ENCODE assay signal across 1 cellular context in the genomic region with DNA sequence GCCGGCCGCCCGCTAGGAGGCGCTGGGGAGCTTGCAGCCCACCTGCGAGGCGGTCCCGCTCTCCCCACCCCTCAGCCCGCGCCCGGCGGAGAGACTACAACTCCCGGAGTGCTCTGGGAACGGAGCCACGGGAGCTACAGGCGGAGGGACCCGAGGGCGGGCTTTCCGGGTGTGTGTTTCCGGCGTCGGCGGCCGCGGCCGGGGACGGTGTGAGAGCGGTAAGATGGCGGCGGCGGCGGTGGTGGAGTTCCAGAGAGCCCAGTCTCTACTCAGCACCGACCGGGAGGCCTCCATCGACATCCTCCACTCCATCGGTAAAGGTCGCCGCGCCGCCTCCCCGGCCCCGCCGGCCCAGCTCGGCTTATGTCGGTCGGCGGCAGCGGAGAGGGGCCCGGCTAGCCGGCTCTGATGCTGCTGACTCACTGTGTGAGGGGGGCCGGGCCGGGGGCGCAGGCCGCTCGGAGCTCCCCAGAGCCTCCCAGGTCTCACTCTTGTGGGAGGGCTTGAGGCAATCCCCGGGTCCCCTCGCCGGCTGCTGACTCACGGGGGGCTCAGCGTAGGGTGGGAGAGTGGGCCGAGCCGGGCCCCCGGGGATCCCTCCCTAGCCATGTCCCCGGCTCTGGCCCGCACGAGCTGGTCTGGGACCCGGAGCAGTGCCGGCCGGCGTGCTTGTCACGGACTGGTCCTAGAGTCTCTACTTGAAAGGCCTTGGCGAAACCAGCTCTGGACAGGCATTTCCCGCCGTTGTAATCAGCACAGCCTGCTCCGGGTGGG.
TF ChIP-seq lines count a peak whose summit lies in the region.

A gene (plus strand): TSS at position 210 of the 774 bp plus-strand sequence. CDS start 14 bp downstream, at position 224.

TF ChIP-seq in K562, 482 proteins besides CTCF, POLR2A, EP300 and RAD21 (continued from another document):
- no peak for TF ChIP-seq ZNF354B (CRISPR knock-in tag; IDR thresholded peaks at IDR 0.05)
- no peak for TF ChIP-seq PRPF4 (IDR thresholded peaks at IDR 0.05; ENCODE audit: insufficient read depth, low read depth, low read length, poor library complexity, severe bottlenecking)
- no peak for TF ChIP-seq ZNF263 (CRISPR knock-in tag; IDR thresholded peaks at IDR 0.05; ENCODE audit: borderline replicate concordance)
- TF ChIP-seq, protein P1, sequence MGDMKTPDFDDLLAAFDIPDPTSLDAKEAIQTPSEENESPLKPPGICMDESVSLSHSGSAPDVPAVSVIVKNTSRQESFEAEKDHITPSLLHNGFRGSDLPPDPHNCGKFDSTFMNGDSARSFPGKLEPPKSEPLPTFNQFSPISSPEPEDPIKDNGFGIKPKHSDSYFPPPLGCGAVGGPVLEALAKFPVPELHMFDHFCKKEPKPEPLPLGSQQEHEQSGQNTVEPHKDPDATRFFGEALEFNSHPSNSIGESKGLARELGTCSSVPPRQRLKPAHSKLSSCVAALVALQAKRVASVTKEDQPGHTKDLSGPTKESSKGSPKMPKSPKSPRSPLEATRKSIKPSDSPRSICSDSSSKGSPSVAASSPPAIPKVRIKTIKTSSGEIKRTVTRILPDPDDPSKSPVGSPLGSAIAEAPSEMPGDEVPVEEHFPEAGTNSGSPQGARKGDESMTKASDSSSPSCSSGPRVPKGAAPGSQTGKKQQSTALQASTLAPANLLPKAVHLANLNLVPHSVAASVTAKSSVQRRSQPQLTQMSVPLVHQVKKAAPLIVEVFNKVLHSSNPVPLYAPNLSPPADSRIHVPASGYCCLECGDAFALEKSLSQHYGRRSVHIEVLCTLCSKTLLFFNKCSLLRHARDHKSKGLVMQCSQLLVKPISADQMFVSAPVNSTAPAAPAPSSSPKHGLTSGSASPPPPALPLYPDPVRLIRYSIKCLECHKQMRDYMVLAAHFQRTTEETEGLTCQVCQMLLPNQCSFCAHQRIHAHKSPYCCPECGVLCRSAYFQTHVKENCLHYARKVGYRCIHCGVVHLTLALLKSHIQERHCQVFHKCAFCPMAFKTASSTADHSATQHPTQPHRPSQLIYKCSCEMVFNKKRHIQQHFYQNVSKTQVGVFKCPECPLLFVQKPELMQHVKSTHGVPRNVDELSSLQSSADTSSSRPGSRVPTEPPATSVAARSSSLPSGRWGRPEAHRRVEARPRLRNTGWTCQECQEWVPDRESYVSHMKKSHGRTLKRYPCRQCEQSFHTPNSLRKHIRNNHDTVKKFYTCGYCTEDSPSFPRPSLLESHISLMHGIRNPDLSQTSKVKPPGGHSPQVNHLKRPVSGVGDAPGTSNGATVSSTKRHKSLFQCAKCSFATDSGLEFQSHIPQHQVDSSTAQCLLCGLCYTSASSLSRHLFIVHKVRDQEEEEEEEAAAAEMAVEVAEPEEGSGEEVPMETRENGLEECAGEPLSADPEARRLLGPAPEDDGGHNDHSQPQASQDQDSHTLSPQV (IDR thresholded peaks at IDR 0.05) = 0 out of 2 replicates have a peak, but pooled peaks have one; percentile 16
- TF ChIP-seq C11orf30 (IDR thresholded peaks at IDR 0.05; ENCODE audit: low read depth) = peak; percentile 95
- TF ChIP-seq BACH1 (tag; IDR thresholded peaks at IDR 0.05) = peak; percentile 34; the same call in 1 of the 2 replicates
- peak; percentile 60 for TF ChIP-seq SMAD1 (IDR thresholded peaks at IDR 0.05; ENCODE audit: low read depth, low read length, partially characterized antibody)
- no peak for TF ChIP-seq NR2C2 (CRISPR knock-in tag; IDR thresholded peaks at IDR 0.05)
- peak; percentile 85 for TF ChIP-seq NR2C2 (tag; IDR thresholded peaks at IDR 0.05)
- peak; percentile 79 to 93 (median 92) for TF ChIP-seq YY1 (IDR thresholded peaks at IDR 0.05; ENCODE audit: borderline replicate concordance in 1 of 3, control insufficient read depth in 1 of 3, extremely low read depth in 1 of 3, insufficient read depth in 3 of 3, insufficient read length in 1 of 3, insufficient replicate concordance in 2 of 3, low read depth in 1 of 3, low read length in 2 of 3)
- TF ChIP-seq ZNF76 (CRISPR knock-in tag; IDR thresholded peaks at IDR 0.05; ENCODE audit: borderline replicate concordance) = no peak
- peak in 1 of 2 experiments; percentile 69; a peak in 2 of 4 replicates for TF ChIP-seq TBL1XR1 (IDR thresholded peaks at IDR 0.05; ENCODE audit: low read length in 2 of 2)
- no peak for TF ChIP-seq HNRNPK (IDR thresholded peaks at IDR 0.05; ENCODE audit: low read depth, low read length, poor library complexity, severe bottlenecking)
- no peak for TF ChIP-seq CEBPG (CRISPR knock-in tag; IDR thresholded peaks at IDR 0.05)
- TF ChIP-seq CEBPG (tag; conservative IDR thresholded peaks at IDR 0.05 in 1 of 2, IDR thresholded peaks at IDR 0.05 in 1 of 2) = no peak
- TF ChIP-seq, protein P2, sequence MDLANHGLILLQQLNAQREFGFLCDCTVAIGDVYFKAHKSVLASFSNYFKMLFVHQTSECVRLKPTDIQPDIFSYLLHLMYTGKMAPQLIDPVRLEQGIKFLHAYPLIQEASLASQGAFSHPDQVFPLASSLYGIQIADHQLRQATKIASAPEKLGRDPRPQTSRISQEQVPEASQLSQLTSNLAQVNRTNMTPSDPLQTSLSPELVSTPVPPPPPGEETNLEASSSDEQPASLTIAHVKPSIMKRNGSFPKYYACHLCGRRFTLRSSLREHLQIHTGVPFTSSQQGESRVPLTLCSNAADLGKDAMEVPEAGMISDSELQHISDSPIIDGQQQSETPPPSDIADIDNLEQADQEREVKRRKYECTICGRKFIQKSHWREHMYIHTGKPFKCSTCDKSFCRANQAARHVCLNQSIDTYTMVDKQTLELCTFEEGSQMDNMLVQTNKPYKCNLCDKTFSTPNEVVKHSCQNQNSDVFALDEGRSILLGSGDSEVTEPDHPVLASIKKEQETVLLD (IDR thresholded peaks at IDR 0.05) = no peak
- 0 out of 2 replicates have a peak, but pooled peaks have one; percentile 41 for TF ChIP-seq RBM34 (IDR thresholded peaks at IDR 0.05; ENCODE audit: borderline replicate concordance, insufficient read depth, low read length)
- TF ChIP-seq, protein P3, sequence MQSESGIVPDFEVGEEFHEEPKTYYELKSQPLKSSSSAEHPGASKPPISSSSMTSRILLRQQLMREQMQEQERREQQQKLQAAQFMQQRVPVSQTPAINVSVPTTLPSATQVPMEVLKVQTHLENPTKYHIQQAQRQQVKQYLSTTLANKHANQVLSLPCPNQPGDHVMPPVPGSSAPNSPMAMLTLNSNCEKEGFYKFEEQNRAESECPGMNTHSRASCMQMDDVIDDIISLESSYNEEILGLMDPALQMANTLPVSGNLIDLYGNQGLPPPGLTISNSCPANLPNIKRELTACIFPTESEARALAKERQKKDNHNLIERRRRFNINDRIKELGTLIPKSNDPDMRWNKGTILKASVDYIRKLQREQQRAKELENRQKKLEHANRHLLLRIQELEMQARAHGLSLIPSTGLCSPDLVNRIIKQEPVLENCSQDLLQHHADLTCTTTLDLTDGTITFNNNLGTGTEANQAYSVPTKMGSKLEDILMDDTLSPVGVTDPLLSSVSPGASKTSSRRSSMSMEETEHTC (IDR thresholded peaks at IDR 0.05) = 0 out of 2 replicates have a peak, but pooled peaks have one; percentile 6
- no peak for TF ChIP-seq HIVEP1 (CRISPR knock-in tag; IDR thresholded peaks at IDR 0.05)
- peak; percentile 93 for TF ChIP-seq SP1 (CRISPR knock-in tag; IDR thresholded peaks at IDR 0.05)
- TF ChIP-seq NCOA6 (IDR thresholded peaks at IDR 0.05) = no peak
- peak; percentile 84 for TF ChIP-seq SUPT5H (IDR thresholded peaks at IDR 0.05)
- TF ChIP-seq, protein P4, sequence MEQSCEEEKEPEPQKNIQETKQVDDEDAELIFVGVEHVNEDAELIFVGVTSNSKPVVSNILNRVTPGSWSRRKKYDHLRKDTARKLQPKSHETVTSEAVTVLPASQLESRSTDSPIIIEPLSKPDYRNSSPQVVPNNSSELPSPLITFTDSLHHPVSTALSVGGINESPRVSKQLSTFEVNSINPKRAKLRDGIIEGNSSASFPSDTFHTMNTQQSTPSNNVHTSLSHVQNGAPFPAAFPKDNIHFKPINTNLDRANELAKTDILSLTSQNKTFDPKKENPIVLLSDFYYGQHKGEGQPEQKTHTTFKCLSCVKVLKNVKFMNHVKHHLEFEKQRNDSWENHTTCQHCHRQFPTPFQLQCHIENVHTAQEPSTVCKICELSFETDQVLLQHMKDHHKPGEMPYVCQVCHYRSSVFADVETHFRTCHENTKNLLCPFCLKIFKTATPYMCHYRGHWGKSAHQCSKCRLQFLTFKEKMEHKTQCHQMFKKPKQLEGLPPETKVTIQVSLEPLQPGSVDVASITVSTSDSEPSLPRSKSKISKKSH (CRISPR knock-in tag; IDR thresholded peaks at IDR 0.05) = no peak
- no peak for TF ChIP-seq ZFP1 (CRISPR knock-in tag; IDR thresholded peaks at IDR 0.05)
- TF ChIP-seq, protein P5, sequence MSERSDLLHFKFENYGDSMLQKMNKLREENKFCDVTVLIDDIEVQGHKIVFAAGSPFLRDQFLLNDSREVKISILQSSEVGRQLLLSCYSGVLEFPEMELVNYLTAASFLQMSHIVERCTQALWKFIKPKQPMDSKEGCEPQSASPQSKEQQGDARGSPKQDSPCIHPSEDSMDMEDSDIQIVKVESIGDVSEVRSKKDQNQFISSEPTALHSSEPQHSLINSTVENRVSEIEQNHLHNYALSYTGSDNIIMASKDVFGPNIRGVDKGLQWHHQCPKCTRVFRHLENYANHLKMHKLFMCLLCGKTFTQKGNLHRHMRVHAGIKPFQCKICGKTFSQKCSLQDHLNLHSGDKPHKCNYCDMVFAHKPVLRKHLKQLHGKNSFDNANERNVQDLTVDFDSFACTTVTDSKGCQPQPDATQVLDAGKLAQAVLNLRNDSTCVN (CRISPR knock-in tag; IDR thresholded peaks at IDR 0.05) = no peak
- no peak for TF ChIP-seq ZNF324 (CRISPR knock-in tag; IDR thresholded peaks at IDR 0.05)
- peak; percentile 77; the same call in 1 of the 2 replicates for TF ChIP-seq KAT7 (CRISPR knock-in tag; IDR thresholded peaks at IDR 0.05; ENCODE audit: borderline replicate concordance)
- no peak; the same call in 1 of the 2 replicates for TF ChIP-seq KLF13 (tag; IDR thresholded peaks at IDR 0.05; ENCODE audit: borderline replicate concordance, low read depth)
- TF ChIP-seq L3MBTL2 (IDR thresholded peaks at IDR 0.05) = peak; percentile 41; the same call in 1 of the 2 replicates
- TF ChIP-seq THRAP3 (IDR thresholded peaks at IDR 0.05; ENCODE audit: borderline replicate concordance) = no peak
- TF ChIP-seq MTA2 (IDR thresholded peaks at IDR 0.05; ENCODE audit: low read depth) = no peak
- no peak for TF ChIP-seq SAFB2 (IDR thresholded peaks at IDR 0.05; ENCODE audit: borderline replicate concordance, low read depth, low read length, severe bottlenecking)
- TF ChIP-seq ZNF253 (CRISPR knock-in tag; conservative IDR thresholded peaks at IDR 0.05) = no peak
- no peak for TF ChIP-seq IRF2 (CRISPR knock-in tag; IDR thresholded peaks at IDR 0.05)
- TF ChIP-seq PHB2 (IDR thresholded peaks at IDR 0.05; ENCODE audit: low read depth) = no peak
- TF ChIP-seq PURB (CRISPR knock-in tag; IDR thresholded peaks at IDR 0.05; ENCODE audit: low read depth) = no peak
- TF ChIP-seq FOXA1 (IDR thresholded peaks at IDR 0.05; ENCODE audit: borderline replicate concordance) = no peak
- TF ChIP-seq, protein P6, sequence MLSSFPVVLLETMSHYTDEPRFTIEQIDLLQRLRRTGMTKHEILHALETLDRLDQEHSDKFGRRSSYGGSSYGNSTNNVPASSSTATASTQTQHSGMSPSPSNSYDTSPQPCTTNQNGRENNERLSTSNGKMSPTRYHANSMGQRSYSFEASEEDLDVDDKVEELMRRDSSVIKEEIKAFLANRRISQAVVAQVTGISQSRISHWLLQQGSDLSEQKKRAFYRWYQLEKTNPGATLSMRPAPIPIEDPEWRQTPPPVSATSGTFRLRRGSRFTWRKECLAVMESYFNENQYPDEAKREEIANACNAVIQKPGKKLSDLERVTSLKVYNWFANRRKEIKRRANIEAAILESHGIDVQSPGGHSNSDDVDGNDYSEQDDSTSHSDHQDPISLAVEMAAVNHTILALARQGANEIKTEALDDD (IDR thresholded peaks at IDR 0.05) = no peak
- TF ChIP-seq PTBP1 (IDR thresholded peaks at IDR 0.05; ENCODE audit: low read depth, low read length) = no peak
- peak; percentile 74 for TF ChIP-seq MYC (IDR thresholded peaks at IDR 0.05; ENCODE audit: low read depth, low read length)
- no peak for TF ChIP-seq MYC (CRISPR knock-in tag; IDR thresholded peaks at IDR 0.05; ENCODE audit: borderline replicate concordance, low read depth)
- TF ChIP-seq MEIS2 (IDR thresholded peaks at IDR 0.05; ENCODE audit: partially characterized antibody) = no peak
- no peak for TF ChIP-seq ZNF41 (CRISPR knock-in tag; conservative IDR thresholded peaks at IDR 0.05)
- peak; percentile 90 for TF ChIP-seq CREM (IDR thresholded peaks at IDR 0.05; ENCODE audit: low read depth)
- TF ChIP-seq NR4A1 (CRISPR knock-in tag; IDR thresholded peaks at IDR 0.05) = no peak
- no peak for TF ChIP-seq NR4A1 (tag; IDR thresholded peaks at IDR 0.05)
- TF ChIP-seq RFX5 (IDR thresholded peaks at IDR 0.05; ENCODE audit: low read depth, low read length) = no peak
- TF ChIP-seq, protein P7, sequence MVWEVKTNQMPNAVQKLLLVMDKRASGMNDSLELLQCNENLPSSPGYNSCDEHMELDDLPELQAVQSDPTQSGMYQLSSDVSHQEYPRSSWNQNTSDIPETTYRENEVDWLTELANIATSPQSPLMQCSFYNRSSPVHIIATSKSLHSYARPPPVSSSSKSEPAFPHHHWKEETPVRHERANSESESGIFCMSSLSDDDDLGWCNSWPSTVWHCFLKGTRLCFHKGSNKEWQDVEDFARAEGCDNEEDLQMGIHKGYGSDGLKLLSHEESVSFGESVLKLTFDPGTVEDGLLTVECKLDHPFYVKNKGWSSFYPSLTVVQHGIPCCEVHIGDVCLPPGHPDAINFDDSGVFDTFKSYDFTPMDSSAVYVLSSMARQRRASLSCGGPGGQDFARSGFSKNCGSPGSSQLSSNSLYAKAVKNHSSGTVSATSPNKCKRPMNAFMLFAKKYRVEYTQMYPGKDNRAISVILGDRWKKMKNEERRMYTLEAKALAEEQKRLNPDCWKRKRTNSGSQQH (CRISPR knock-in tag; IDR thresholded peaks at IDR 0.05) = no peak
- peak; percentile 90 for TF ChIP-seq ZNF197 (CRISPR knock-in tag; IDR thresholded peaks at IDR 0.05; ENCODE audit: low read depth)
- no peak for TF ChIP-seq HNRNPLL (IDR thresholded peaks at IDR 0.05; ENCODE audit: low read depth, low read length, poor library complexity, severe bottlenecking)
- TF ChIP-seq, protein P8, sequence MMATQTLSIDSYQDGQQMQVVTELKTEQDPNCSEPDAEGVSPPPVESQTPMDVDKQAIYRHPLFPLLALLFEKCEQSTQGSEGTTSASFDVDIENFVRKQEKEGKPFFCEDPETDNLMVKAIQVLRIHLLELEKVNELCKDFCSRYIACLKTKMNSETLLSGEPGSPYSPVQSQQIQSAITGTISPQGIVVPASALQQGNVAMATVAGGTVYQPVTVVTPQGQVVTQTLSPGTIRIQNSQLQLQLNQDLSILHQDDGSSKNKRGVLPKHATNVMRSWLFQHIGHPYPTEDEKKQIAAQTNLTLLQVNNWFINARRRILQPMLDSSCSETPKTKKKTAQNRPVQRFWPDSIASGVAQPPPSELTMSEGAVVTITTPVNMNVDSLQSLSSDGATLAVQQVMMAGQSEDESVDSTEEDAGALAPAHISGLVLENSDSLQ (IDR thresholded peaks at IDR 0.05) = peak; percentile 77
- no peak for TF ChIP-seq SMARCA4 (IDR thresholded peaks at IDR 0.05)
TF ChIP-seq in K562: peak in this region for 135.
